ENCODE assay signal across 28 cellular contexts in the genomic region with DNA sequence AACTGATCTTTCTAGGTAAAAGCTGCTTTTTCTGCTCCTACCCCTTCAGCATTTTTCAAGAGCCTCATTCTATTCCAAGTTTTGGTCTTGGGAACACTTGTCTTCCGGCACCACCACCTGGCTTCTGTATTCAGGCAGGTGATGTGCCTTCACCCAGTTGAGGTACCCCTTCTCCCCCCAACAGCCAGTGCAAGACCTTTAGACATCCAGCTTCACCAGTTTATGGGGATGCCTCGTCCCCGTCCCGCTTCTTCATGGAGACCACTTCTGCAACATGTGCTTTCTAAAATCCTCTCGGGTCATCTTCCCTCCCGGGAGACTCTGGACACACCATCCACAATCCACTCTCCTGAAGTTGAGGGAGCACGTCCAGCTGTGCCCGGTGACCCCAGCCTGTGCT.
DNase-seq lines count a peak whose midpoint lies in the region; ATAC-seq, FAIRE-seq and TF ChIP-seq lines count a peak whose summit lies in the region.
"Had no signal": no experiment of that assay in that cellular context is flagged by ENCODE, and none has a peak within 500 bp of the region (broad histone marks: within the 10 kb centered on the region; RNA-seq: fewer than 3 reads in every experiment).

No MANE protein-coding gene starts in this region.

- TF ChIP-seq POLR2A in IMR-90 (IDR thresholded peaks at IDR 0.05; ENCODE audit: low read depth, low read length) (no peak), gastroesophageal sphincter (IDR thresholded peaks at IDR 0.05) (no peak)

- H3K9me3 ChIP-seq in IMR-90 (ENCODE audit: control insufficient read depth, insufficient read depth, low read length) (no peaks in the 10 kb centered on the region), RWPE2 (ENCODE audit: severe bottlenecking) (no peaks in the 10 kb centered on the region), neuronal stem cell (replicated peaks in 1 of 2; ENCODE audit: control insufficient read depth in 2 of 2, insufficient read depth in 1 of 2, low read depth in 1 of 2, low read length in 2 of 2) (no peaks in the 10 kb centered on the region), gastroesophageal sphincter (no peaks in the 10 kb centered on the region)
- H3K9me3 ChIP-seq: A549; BE2C; BLaER1 treated with 17β-estradiol and CSF1 and Interleukin-3, amounts not matched to agents 10 nM and 100 nM had no signal

- H3K27me3 ChIP-seq in IMR-90 (ENCODE audit: control insufficient read depth, insufficient read depth, low read length) (peaks cover 33% of the 10 kb centered on the region), RWPE2 (ENCODE audit: insufficient read depth, poor library complexity, severe bottlenecking) (no peaks in the 10 kb centered on the region), neuronal stem cell (ENCODE audit: control insufficient read depth in 3 of 3, insufficient read depth in 3 of 3, low read depth in 1 of 3, low read length in 3 of 3) (no peaks in the 10 kb centered on the region), gastroesophageal sphincter (peaks cover 74% of the 10 kb centered on the region)
- H3K27me3 ChIP-seq: BE2C had no signal

- H3K4me3 ChIP-seq in IMR-90 (ENCODE audit: insufficient read depth, low read depth, low read length) = no peak overlapping the region
- H3K4me3 ChIP-seq in RWPE2 (ENCODE audit: severe bottlenecking) = no peak overlapping the region
- no peak overlapping the region for H3K4me3 ChIP-seq in neuronal stem cell (ENCODE audit: low read length in 2 of 2)
- no peak overlapping the region for H3K4me3 ChIP-seq in gastroesophageal sphincter
- H3K4me3 ChIP-seq: A549; BLaER1 treated with 17β-estradiol and CSF1 and Interleukin-3, amounts not matched to agents 10 nM and 100 nM; GM12878; GM23248 had no signal

- H3K9ac ChIP-seq in IMR-90 (ENCODE audit: low read depth, low read length) = no peak overlapping the region
- H3K9ac ChIP-seq in neuronal stem cell (ENCODE audit: low read depth, low read length, poor library complexity) = no peak overlapping the region
- H3K9ac ChIP-seq: BLaER1 treated with 17β-estradiol and CSF1 and Interleukin-3, amounts not matched to agents 10 nM and 100 nM; GM23248 had no signal

- H3K36me3 ChIP-seq in IMR-90 (ENCODE audit: control insufficient read depth, insufficient read depth, low read length) (no peaks in the 10 kb centered on the region), RWPE2 (ENCODE audit: low read depth) (no peaks in the 10 kb centered on the region), neuronal stem cell (replicated peaks in 1 of 2; ENCODE audit: control insufficient read depth in 2 of 2, insufficient read depth in 2 of 2, low read length in 2 of 2) (no peaks in the 10 kb centered on the region), gastroesophageal sphincter (no peaks in the 10 kb centered on the region)
- H3K36me3 ChIP-seq: BE2C; BLaER1 treated with 17β-estradiol and CSF1 and Interleukin-3, amounts not matched to agents 10 nM and 100 nM had no signal

- H3K27me3 Mint-ChIP-seq in nephron progenitor cell (ENCODE audit: low read depth, poor library complexity) = peaks cover 13% of the 10 kb centered on the region

- H3K4me1 Mint-ChIP-seq in nephron progenitor cell = peaks cover 61% of the 10 kb centered on the region
- H3K4me1 Mint-ChIP-seq: CD14-positive monocyte; CD8-positive, alpha-beta memory T cell had no signal

- H3K9me3 Mint-ChIP-seq in nephron progenitor cell = no peaks in the 10 kb centered on the region
- H3K9me3 Mint-ChIP-seq: CD14-positive monocyte; CD4-positive, alpha-beta T cell; CD8-positive, alpha-beta memory T cell had no signal

- H3K23ac ChIP-seq in IMR-90 (ENCODE audit: low read depth, low read length) (no peak overlapping the region), neuronal stem cell (ENCODE audit: low read depth, low read length, poor library complexity) (no peak overlapping the region)

- no peaks in the 10 kb centered on the region for H3K4me1 ChIP-seq in IMR-90 (ENCODE audit: control insufficient read depth, insufficient read depth, low read length)
- no peaks in the 10 kb centered on the region for H3K4me1 ChIP-seq in RWPE2 (ENCODE audit: insufficient read depth, poor library complexity, severe bottlenecking)
- H3K4me1 ChIP-seq in neuronal stem cell (ENCODE audit: control insufficient read depth in 2 of 2, insufficient read depth in 1 of 2, low read depth in 1 of 2, low read length in 2 of 2) = peaks cover 27 to 28% of the 10 kb centered on the region in 2 donors
- no peaks in the 10 kb centered on the region for H3K4me1 ChIP-seq in gastroesophageal sphincter
- H3K4me1 ChIP-seq: A549, BE2C had no signal

- intact Hi-C loops in IMR-90 (cut with micrococcal nuclease) = no loop called here

- ATAC-seq in IMR-90 (ENCODE audit: low read depth) (no peak), RWPE2 (ENCODE audit: low read depth) (peak; percentile 17; the same call in 1 of the 3 replicates), gastroesophageal sphincter (no peak)
- ATAC-seq: GM12878 had no signal

- H4K8ac ChIP-seq in IMR-90 (ENCODE audit: low read depth in 2 of 2, low read length in 2 of 2) = no peak overlapping the region
- no peak overlapping the region for H4K8ac ChIP-seq in neuronal stem cell (ENCODE audit: low read depth, low read length)

- H2BK5ac ChIP-seq in IMR-90 (ENCODE audit: low read depth, low read length, poor library complexity, severe bottlenecking) (no peak overlapping the region), neuronal stem cell (ENCODE audit: low read length) (peak overlapping the region; percentile 5)

- H3K27ac ChIP-seq in IMR-90 (ENCODE audit: insufficient read depth, low read length) = no peak overlapping the region
- no peak overlapping the region for H3K27ac ChIP-seq in RWPE2 (ENCODE audit: poor library complexity, severe bottlenecking)
- H3K27ac ChIP-seq in neuronal stem cell (replicated peaks; ENCODE audit: low read length) = no peak overlapping the region
- no peak overlapping the region for H3K27ac ChIP-seq in gastroesophageal sphincter
- no peak overlapping the region for H3K27ac ChIP-seq in RWPE1
- H3K27ac ChIP-seq: A549; BLaER1 treated with 17β-estradiol and CSF1 and Interleukin-3, amounts not matched to agents 10 nM and 100 nM; GM23248 had no signal

- no peak for TF ChIP-seq CTCF in IMR-90 (conservative IDR thresholded peaks at IDR 0.05; ENCODE audit: low read depth, low read length)
- TF ChIP-seq CTCF in RWPE2 (IDR thresholded peaks at IDR 0.05; ENCODE audit: poor library complexity, severe bottlenecking) = no peak
- no peak for TF ChIP-seq CTCF in nephron progenitor cell (IDR thresholded peaks at IDR 0.05)
- no peak for TF ChIP-seq CTCF in gastroesophageal sphincter (IDR thresholded peaks at IDR 0.05)
- no peak for TF ChIP-seq CTCF in RWPE1 (conservative IDR thresholded peaks at IDR 0.05; ENCODE audit: low read depth)

- H2AK5ac ChIP-seq in IMR-90 (ENCODE audit: low read depth, low read length) (no peak overlapping the region), neuronal stem cell (ENCODE audit: low read depth, low read length) (no peak overlapping the region)

- CTCF ChIA-PET in IMR-90 (lab: Yijun Ruan, JAX) = interaction anchor here (1.6 kb wide), 1 partner anchor 22 kb away, joined by 5 read pairs; no protein-coding TSS in a partner anchor
- CTCF ChIA-PET in RWPE1 (lab: Yijun Ruan, JAX) = interaction anchor here (1.0 kb wide), 2 partner anchors 17 to 22 kb away, joined by 3 to 4 read pairs; no protein-coding TSS in a partner anchor

- no peak for TF ChIP-seq RAD21 in IMR-90 (IDR thresholded peaks at IDR 0.05; ENCODE audit: low read length)

- dilution Hi-C loops in IMR-90 (cut with HindIII; ENCODE audit: low sequenced_read_pairs, unreplicated experiment) = no loop called here

- H3K14ac ChIP-seq in IMR-90 (replicated peaks; ENCODE audit: low read depth, low read length) = no peak overlapping the region
- H3K14ac ChIP-seq in neuronal stem cell (ENCODE audit: low read length) = no peak overlapping the region

- H3K18ac ChIP-seq in IMR-90 (ENCODE audit: low read depth, low read length) (no peak overlapping the region), neuronal stem cell (ENCODE audit: low read length) (no peak overlapping the region)

- H2BK12ac ChIP-seq in neuronal stem cell (ENCODE audit: low read length) = no peak overlapping the region

- no peaks in the 10 kb centered on the region for H3K36me3 Mint-ChIP-seq in nephron progenitor cell (ENCODE audit: low read depth)
- H3K36me3 Mint-ChIP-seq: CD14-positive monocyte; CD8-positive, alpha-beta memory T cell had no signal

- no peaks in the 10 kb centered on the region for H3K9me1 ChIP-seq in IMR-90 (ENCODE audit: insufficient read depth, low read length)

- H2BK15ac ChIP-seq in IMR-90 (ENCODE audit: low read depth, low read length) = no peak overlapping the region
- no peak overlapping the region for H2BK15ac ChIP-seq in neuronal stem cell (ENCODE audit: low read length)

- peak overlapping the region; percentile 45 for H2AK9ac ChIP-seq in IMR-90 (replicated peaks; ENCODE audit: low read depth, low read length, poor library complexity)

- H3K27ac Mint-ChIP-seq in nephron progenitor cell = peak overlapping the region; percentile 66
- H3K27ac Mint-ChIP-seq: CD14-positive monocyte; CD4-positive, alpha-beta T cell had no signal

- H4K91ac ChIP-seq in IMR-90 (ENCODE audit: insufficient read depth, low read depth, low read length) (no peak overlapping the region), neuronal stem cell (ENCODE audit: low read depth, low read length, poor library complexity) (no peak overlapping the region)

- in situ Hi-C loops in IMR-90 (cut with MboI; ENCODE audit: low sequenced_read_pairs) = no loop called here

- H2BK20ac ChIP-seq in IMR-90 (ENCODE audit: low read depth, low read length) = no peak overlapping the region

- H2BK120ac ChIP-seq in IMR-90 (ENCODE audit: low read depth, low read length) = no peak overlapping the region
- H2BK120ac ChIP-seq in neuronal stem cell (ENCODE audit: low read depth, low read length) = no peak overlapping the region

- no peak for TF ChIP-seq EP300 in gastroesophageal sphincter (IDR thresholded peaks at IDR 0.05)

- no peak overlapping the region for H3K56ac ChIP-seq in IMR-90 (ENCODE audit: extremely low read depth, insufficient read depth, low read length)

- H2AFZ ChIP-seq in IMR-90 (replicated peaks; ENCODE audit: low read length, poor library complexity) (no peak overlapping the region), neuronal stem cell (ENCODE audit: low read length) (no peak overlapping the region)
- H2AFZ ChIP-seq: GM23248 had no signal

- DNase-seq in IMR-90 (no peak), RWPE2 (ENCODE audit: low spot score) (no peak), nephron progenitor cell (no peak), neuronal stem cell (ENCODE audit: low spot score) (no peak), activated gamma-delta T cell (lab: John Stamatoyannopoulos, UW) (no peak), urothelium cell line (ENCODE audit: low spot score) (no peak), RWPE1 (ENCODE audit: low spot score) (no peak)
- DNase-seq: 8988T; ACHN; AML-193; BE2C; CD4-positive, alpha-beta T cell; CD8-positive, alpha-beta memory T cell; DMS 273 treated with DMSO at 0.1 percent for 48 hours; DMS79; EL; GDM1; GM23248; H7; HCEC 1CT had no signal

- no peaks in the 10 kb centered on the region for H4K20me1 ChIP-seq in IMR-90 (ENCODE audit: insufficient read depth, low read length)
- H4K20me1 ChIP-seq: BLaER1 treated with 17β-estradiol and CSF1 and Interleukin-3, amounts not matched to agents 10 nM and 100 nM had no signal

- H3K4ac ChIP-seq in IMR-90 (ENCODE audit: low read depth, low read length) = no peak overlapping the region
- H3K4ac ChIP-seq in neuronal stem cell (ENCODE audit: low read length) = no peak overlapping the region

- H4K5ac ChIP-seq in IMR-90 (ENCODE audit: low read depth, low read length) = no peak overlapping the region

- POLR2A ChIA-PET in IMR-90 (lab: Charles Lee; ENCODE audit: unreplicated experiment) (no interaction called here), RWPE1 (lab: Yijun Ruan, JAX; ENCODE audit: low non-redundant PET) (no interaction called here)

- H3K4me2 ChIP-seq in IMR-90 (ENCODE audit: low read depth, low read length) = no peak overlapping the region
- H3K4me2 ChIP-seq in neuronal stem cell (ENCODE audit: insufficient read depth, low read length, poor library complexity, severe bottlenecking) = no peak overlapping the region
- H3K4me2 ChIP-seq: A549; BLaER1 treated with 17β-estradiol and CSF1 and Interleukin-3, amounts not matched to agents 10 nM and 100 nM had no signal

- BruUV-seq in IMR-90 (replicated peaks; lab: Mats Ljungman, UMichigan) = no TSS peak

- WGBS in IMR-90 (ENCODE audit: extremely low coverage in 2 of 2, insufficient read length in 1 of 2), 2 experiments = no CpG with 5 or more reads among the region's 8 CpGs
- WGBS in neuronal stem cell (ENCODE audit: extremely low coverage in 2 of 2, insufficient read length in 2 of 2, insufficient replicate concordance in 1 of 2), 2 donors = no CpG with 5 or more reads among the region's 8 CpGs
- WGBS in gastroesophageal sphincter (ENCODE audit: low coverage in 1 of 2), 2 donors = 56% methylated on average over 8 of the region's 8 CpGs; no CpG with 5 or more reads in 1 of the 2 donors

- H3K79me1 ChIP-seq in IMR-90 (ENCODE audit: low read depth in 1 of 2, low read length in 2 of 2) (no peaks in the 10 kb centered on the region), neuronal stem cell (ENCODE audit: low read depth, low read length) (no peaks in the 10 kb centered on the region)

- no peak for FAIRE-seq in urothelium cell line (lab: Jason Lieb, UNC)
- FAIRE-seq: A549, D721Med, GM12878, GM19239, H1 had no signal

- H3K4me3 Mint-ChIP-seq in nephron progenitor cell = peak overlapping the region; percentile 35
- H3K4me3 Mint-ChIP-seq: CD14-positive monocyte; CD4-positive, alpha-beta T cell had no signal
